ENCODE assay signal across 1 cellular context in the genomic region with DNA sequence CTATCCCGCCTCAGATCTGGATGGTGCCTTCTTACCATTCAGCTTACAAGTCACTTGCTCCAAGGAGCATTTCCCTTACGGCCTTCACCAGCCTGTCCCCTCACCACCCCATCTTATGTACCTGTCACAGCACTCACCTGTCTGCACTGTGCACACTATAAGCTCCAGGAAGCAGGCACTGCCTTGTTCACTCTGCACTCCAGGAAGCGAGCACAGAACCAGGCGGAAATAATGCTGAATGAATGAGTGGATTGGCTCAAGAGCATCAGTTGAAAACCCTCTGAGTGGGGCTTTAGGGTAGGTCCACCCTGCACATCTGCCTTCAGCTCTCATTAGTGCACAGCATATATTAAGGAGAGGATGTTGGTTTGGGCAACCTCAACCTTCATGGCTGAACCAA.
TF ChIP-seq lines count a peak whose summit lies in the region.

No MANE protein-coding gene starts in this region.

TF ChIP-seq in H1, 55 proteins besides CTCF, POLR2A, EP300 and RAD21:
- TF ChIP-seq BCL11A (IDR thresholded peaks at IDR 0.05; ENCODE audit: low read depth in 2 of 2, low read length in 2 of 2) (no peak), YY1 (IDR thresholded peaks at IDR 0.05; ENCODE audit: low read depth, low read length) (no peak), SP2 (IDR thresholded peaks at IDR 0.05; ENCODE audit: low read length) (no peak), POLR2AphosphoS5 (IDR thresholded peaks at IDR 0.05; ENCODE audit: low read depth, low read length) (no peak), NRF1 (IDR thresholded peaks at IDR 0.05; ENCODE audit: low read depth, low read length) (no peak), CREB1 (IDR thresholded peaks at IDR 0.05) (no peak), SP4 (IDR thresholded peaks at IDR 0.05; ENCODE audit: low read length) (no peak), ZNF274 (IDR thresholded peaks at IDR 0.05; ENCODE audit: borderline replicate concordance, extremely low read depth, low read length) (no peak), SP1 (IDR thresholded peaks at IDR 0.05; ENCODE audit: low read depth, low read length) (no peak), BACH1 (IDR thresholded peaks at IDR 0.05; ENCODE audit: low read length) (no peak)
- TF ChIP-seq, protein P1, sequence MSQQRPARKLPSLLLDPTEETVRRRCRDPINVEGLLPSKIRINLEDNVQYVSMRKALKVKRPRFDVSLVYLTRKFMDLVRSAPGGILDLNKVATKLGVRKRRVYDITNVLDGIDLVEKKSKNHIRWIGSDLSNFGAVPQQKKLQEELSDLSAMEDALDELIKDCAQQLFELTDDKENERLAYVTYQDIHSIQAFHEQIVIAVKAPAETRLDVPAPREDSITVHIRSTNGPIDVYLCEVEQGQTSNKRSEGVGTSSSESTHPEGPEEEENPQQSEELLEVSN (IDR thresholded peaks at IDR 0.05), result no peak
- TF ChIP-seq, protein P2, sequence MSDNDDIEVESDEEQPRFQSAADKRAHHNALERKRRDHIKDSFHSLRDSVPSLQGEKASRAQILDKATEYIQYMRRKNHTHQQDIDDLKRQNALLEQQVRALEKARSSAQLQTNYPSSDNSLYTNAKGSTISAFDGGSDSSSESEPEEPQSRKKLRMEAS (IDR thresholded peaks at IDR 0.05), result no peak
- TF ChIP-seq, protein P3, sequence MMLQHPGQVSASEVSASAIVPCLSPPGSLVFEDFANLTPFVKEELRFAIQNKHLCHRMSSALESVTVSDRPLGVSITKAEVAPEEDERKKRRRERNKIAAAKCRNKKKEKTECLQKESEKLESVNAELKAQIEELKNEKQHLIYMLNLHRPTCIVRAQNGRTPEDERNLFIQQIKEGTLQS (IDR thresholded peaks at IDR 0.05; ENCODE audit: insufficient read depth, low read depth, low read length), result no peak
